Comparison of ENCODE assay signal across 11 cellular contexts in genomic region chr15:89067751-89068150, GRCh38.
DNase-seq lines count a peak whose midpoint lies in the region; ATAC-seq, FAIRE-seq and TF ChIP-seq lines count a peak whose summit lies in the region.
"Had no signal": no experiment of that assay in that cellular context is flagged by ENCODE, and none has a peak within 500 bp of the region (broad histone marks: within the 10 kb centered on the region; RNA-seq: fewer than 3 reads in every experiment).

No MANE protein-coding gene starts in this region.

- H3K4me3 Mint-ChIP-seq in T-helper 2 cell treated with Interferon-gamma antibody and Interleukin-4, amounts not matched to agents 5 μg/mL and 100 μg/mL, for 36 hours = no peak overlapping the region

- H3K27ac Mint-ChIP-seq in T-helper 2 cell treated with Interferon-gamma antibody and Interleukin-4, amounts not matched to agents 5 μg/mL and 100 μg/mL, for 36 hours = peak overlapping the region; percentile 47

- H3K27me3 Mint-ChIP-seq in T-helper 2 cell treated with Interferon-gamma antibody and Interleukin-4, amounts not matched to agents 5 μg/mL and 100 μg/mL, for 36 hours (ENCODE audit: low read depth) = no peaks in the 10 kb centered on the region

- H3K4me1 Mint-ChIP-seq in T-helper 2 cell treated with Interferon-gamma antibody and Interleukin-4, amounts not matched to agents 5 μg/mL and 100 μg/mL, for 36 hours (ENCODE audit: low read depth) = peaks cover 9% of the 10 kb centered on the region

- H3K27me3 ChIP-seq in neutrophil = no peaks in the 10 kb centered on the region

- peaks cover 16% of the 10 kb centered on the region for H3K36me3 Mint-ChIP-seq in T-helper 2 cell treated with Interferon-gamma antibody and Interleukin-4, amounts not matched to agents 5 μg/mL and 100 μg/mL, for 36 hours (ENCODE audit: low read depth)

- no peaks in the 10 kb centered on the region for H3K9me3 ChIP-seq in neutrophil

- H3K4me3 ChIP-seq in neutrophil (ENCODE audit: low read depth in 1 of 2, low read length in 1 of 2) = no peak overlapping the region

- peak; percentile 32 for ATAC-seq in HG02938 (IDR thresholded peaks at IDR 0.05; ENCODE audit: unreplicated experiment)

- no peak for TF ChIP-seq CTCF in neutrophil (IDR thresholded peaks at IDR 0.05)

- peak overlapping the region; percentile 98 for H3K27ac ChIP-seq in neutrophil

- DNase-seq in T-helper 2 cell treated with Interferon-gamma antibody and Interleukin-4, amounts not matched to agents 5 μg/mL and 100 μg/mL, for 36 hours (ENCODE audit: low spot score) = no peak
- DNase-seq in T-helper 2 cell = no peak
- peak; percentile 81 for DNase-seq in RCC 7860 (ENCODE audit: low spot score)
- DNase-seq in DMS153 treated with DMSO at 0.1 percent for 48 hours (lab: John Stamatoyannopoulos, UW; ENCODE audit: unreplicated experiment) = no peak
- DNase-seq in DMS53 (lab: John Stamatoyannopoulos, UW) = no peak
- no peak for DNase-seq in C1 segment of cervical spinal cord (lab: John Stamatoyannopoulos, UW)
- DNase-seq: effector memory CD4-positive, alpha-beta T cell; NCI-H2029 had no signal

- no peaks in the 10 kb centered on the region for H3K36me3 ChIP-seq in neutrophil

- peaks cover 53% of the 10 kb centered on the region in 2 experiments for H3K4me1 ChIP-seq in neutrophil (ENCODE audit: control insufficient read depth in 1 of 2, insufficient read depth in 1 of 2, low read depth in 1 of 2, low read length in 1 of 2)

- peak; percentile 85 for FAIRE-seq in RCC 7860 (lab: Jason Lieb, UNC)
- FAIRE-seq: A204.1 had no signal

- H3K9me3 Mint-ChIP-seq in T-helper 2 cell treated with Interferon-gamma antibody and Interleukin-4, amounts not matched to agents 5 μg/mL and 100 μg/mL, for 36 hours = peaks cover 30% of the 10 kb centered on the region
